2 cellular contexts compared by ENCODE assay signal in the genomic region with DNA sequence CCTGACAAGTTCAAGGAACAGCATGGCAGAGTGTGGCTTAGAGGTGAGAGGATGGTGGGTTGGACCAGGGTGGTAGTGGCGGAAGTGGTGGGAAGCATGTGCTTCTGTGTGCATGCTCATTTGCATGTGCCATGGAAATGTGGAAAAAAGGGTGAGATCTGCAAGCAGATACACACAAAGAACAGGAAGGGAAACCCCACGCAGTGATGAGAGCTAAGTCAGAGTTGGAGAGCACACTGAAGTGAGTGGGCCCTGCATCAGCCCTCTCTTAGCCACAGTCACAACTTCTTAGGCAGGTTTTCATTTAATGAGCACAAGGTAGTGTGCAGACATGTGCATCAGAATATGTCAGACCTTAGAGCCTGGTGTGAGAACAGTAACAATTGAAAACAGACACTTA.
TF ChIP-seq lines count a peak whose summit lies in the region.

No MANE protein-coding gene starts in this region.

TF ChIP-seq in HepG2, 621 proteins besides CTCF, POLR2A, EP300 and RAD21 (continued from another document):
- TF ChIP-seq MIER3 (CRISPR knock-in tag; IDR thresholded peaks at IDR 0.05; ENCODE audit: borderline replicate concordance) (no peak), ZNF138 (CRISPR knock-in tag; IDR thresholded peaks at IDR 0.05; ENCODE audit: low read depth) (no peak), SMARCC2 (IDR thresholded peaks at IDR 0.05) (no peak)

TF ChIP-seq in SK-N-SH treated with all-trans-retinoic acid at 6 μM for 48 hours, 23 proteins besides CTCF, POLR2A, EP300 and RAD21 (continued from another document):
- TF ChIP-seq, protein P1, sequence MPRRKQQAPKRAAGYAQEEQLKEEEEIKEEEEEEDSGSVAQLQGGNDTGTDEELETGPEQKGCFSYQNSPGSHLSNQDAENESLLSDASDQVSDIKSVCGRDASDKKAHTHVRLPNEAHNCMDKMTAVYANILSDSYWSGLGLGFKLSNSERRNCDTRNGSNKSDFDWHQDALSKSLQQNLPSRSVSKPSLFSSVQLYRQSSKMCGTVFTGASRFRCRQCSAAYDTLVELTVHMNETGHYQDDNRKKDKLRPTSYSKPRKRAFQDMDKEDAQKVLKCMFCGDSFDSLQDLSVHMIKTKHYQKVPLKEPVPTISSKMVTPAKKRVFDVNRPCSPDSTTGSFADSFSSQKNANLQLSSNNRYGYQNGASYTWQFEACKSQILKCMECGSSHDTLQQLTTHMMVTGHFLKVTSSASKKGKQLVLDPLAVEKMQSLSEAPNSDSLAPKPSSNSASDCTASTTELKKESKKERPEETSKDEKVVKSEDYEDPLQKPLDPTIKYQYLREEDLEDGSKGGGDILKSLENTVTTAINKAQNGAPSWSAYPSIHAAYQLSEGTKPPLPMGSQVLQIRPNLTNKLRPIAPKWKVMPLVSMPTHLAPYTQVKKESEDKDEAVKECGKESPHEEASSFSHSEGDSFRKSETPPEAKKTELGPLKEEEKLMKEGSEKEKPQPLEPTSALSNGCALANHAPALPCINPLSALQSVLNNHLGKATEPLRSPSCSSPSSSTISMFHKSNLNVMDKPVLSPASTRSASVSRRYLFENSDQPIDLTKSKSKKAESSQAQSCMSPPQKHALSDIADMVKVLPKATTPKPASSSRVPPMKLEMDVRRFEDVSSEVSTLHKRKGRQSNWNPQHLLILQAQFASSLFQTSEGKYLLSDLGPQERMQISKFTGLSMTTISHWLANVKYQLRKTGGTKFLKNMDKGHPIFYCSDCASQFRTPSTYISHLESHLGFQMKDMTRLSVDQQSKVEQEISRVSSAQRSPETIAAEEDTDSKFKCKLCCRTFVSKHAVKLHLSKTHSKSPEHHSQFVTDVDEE (CRISPR knock-in tag; IDR thresholded peaks at IDR 0.05), result no peak
- TF ChIP-seq, protein P2, sequence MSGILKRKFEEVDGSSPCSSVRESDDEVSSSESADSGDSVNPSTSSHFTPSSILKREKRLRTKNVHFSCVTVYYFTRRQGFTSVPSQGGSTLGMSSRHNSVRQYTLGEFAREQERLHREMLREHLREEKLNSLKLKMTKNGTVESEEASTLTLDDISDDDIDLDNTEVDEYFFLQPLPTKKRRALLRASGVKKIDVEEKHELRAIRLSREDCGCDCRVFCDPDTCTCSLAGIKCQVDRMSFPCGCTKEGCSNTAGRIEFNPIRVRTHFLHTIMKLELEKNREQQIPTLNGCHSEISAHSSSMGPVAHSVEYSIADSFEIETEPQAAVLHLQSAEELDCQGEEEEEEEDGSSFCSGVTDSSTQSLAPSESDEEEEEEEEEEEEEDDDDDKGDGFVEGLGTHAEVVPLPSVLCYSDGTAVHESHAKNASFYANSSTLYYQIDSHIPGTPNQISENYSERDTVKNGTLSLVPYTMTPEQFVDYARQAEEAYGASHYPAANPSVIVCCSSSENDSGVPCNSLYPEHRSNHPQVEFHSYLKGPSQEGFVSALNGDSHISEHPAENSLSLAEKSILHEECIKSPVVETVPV (CRISPR knock-in tag; IDR thresholded peaks at IDR 0.05), result no peak
- TF ChIP-seq GLIS3 (CRISPR knock-in tag; IDR thresholded peaks at IDR 0.05), result no peak
- no peak for TF ChIP-seq OSR1 (CRISPR knock-in tag; IDR thresholded peaks at IDR 0.05)
- TF ChIP-seq, protein P3, sequence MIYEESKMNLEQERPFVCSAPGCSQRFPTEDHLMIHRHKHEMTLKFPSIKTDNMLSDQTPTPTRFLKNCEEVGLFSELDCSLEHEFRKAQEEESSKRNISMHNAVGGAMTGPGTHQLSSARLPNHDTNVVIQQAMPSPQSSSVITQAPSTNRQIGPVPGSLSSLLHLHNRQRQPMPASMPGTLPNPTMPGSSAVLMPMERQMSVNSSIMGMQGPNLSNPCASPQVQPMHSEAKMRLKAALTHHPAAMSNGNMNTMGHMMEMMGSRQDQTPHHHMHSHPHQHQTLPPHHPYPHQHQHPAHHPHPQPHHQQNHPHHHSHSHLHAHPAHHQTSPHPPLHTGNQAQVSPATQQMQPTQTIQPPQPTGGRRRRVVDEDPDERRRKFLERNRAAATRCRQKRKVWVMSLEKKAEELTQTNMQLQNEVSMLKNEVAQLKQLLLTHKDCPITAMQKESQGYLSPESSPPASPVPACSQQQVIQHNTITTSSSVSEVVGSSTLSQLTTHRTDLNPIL (CRISPR knock-in tag; IDR thresholded peaks at IDR 0.05; ENCODE audit: low read depth), result no peak
- TF ChIP-seq CSDC2 (CRISPR knock-in tag; IDR thresholded peaks at IDR 0.05), result no peak
